ENCODE assay signal across 8 cellular contexts in genomic region chr19:18373892-18374629, GRCh38. TPM values are rescaled to one million over a fixed set of nuclear protein-coding genes. Genes with fewer than 3 reads are reported as not detected.
DNase-seq lines count a peak whose midpoint lies in the region; ATAC-seq and TF ChIP-seq lines count a peak whose summit lies in the region.

No MANE protein-coding gene starts in this region.

- peaks cover 11 to 19% (median 12%) of the 10 kb centered on the region in 3 donors for H3K4me1 Mint-ChIP-seq in naive B cell

- H3K27me3 Mint-ChIP-seq in naive B cell = peaks cover 0 to 10% (median 5%) of the 10 kb centered on the region in 3 donors

- peaks cover 14% of the 10 kb centered on the region for H3K4me1 ChIP-seq in stomach smooth muscle (ENCODE audit: control insufficient read depth, insufficient read depth, low read length)

- no peaks in the 10 kb centered on the region for H3K36me3 Mint-ChIP-seq in naive B cell

- H3K27ac ChIP-seq in AG04450 (ENCODE audit: low read depth, low read length) = peak overlapping the region; percentile 96
- peak overlapping the region; percentile 58 for H3K27ac ChIP-seq in stomach smooth muscle (ENCODE audit: low read length)

- peak overlapping the region in 2 of 6 donors; percentile 29 to 75 for H3K27ac Mint-ChIP-seq in naive B cell

- peak overlapping the region in 5 of 8 donors; percentile 2 to 84 (median 59) for H3K4me3 Mint-ChIP-seq in naive B cell

- H3K9me3 ChIP-seq in AG04450 (ENCODE audit: control insufficient read depth, insufficient read depth, low read length) (no peaks in the 10 kb centered on the region; the same call in 1 of the 2 replicates), stomach smooth muscle (ENCODE audit: control insufficient read depth in 2 of 2, low read length in 2 of 2) (no peaks in the 10 kb centered on the region)

- H3K9me3 Mint-ChIP-seq in naive B cell = no peaks in the 10 kb centered on the region

- ATAC-seq in GM18511 (IDR thresholded peaks at IDR 0.05; ENCODE audit: unreplicated experiment) (peak; percentile 88), HG03045 (IDR thresholded peaks at IDR 0.05; ENCODE audit: unreplicated experiment) (peak; percentile 66), naive B cell (ENCODE audit: low read depth in 2 of 2) (peak; percentile 50 to 52)

- POLR2A ChIA-PET in AG04450 (lab: Yijun Ruan, JAX) = interaction anchor here (1.0 to 1.1 kb wide), 2 partner anchors 10 to 12 kb away, joined by 3 to 6 read pairs; partner anchors contain the start of gene GDF15

- peak overlapping the region in 1 of 2 donors; percentile 8 for H3K9ac ChIP-seq in stomach smooth muscle (ENCODE audit: low read length in 2 of 2)

- no peaks in the 10 kb centered on the region for H3K27me3 ChIP-seq in AG04450 (ENCODE audit: control insufficient read depth, insufficient read depth, low read length)
- H3K27me3 ChIP-seq in stomach smooth muscle (ENCODE audit: control insufficient read depth in 1 of 2, insufficient read depth in 2 of 2, low read length in 2 of 2) = no peaks in the 10 kb centered on the region

- no peak overlapping the region for H3K4me3 ChIP-seq in AG04450 (ENCODE audit: low read depth, low read length)
- H3K4me3 ChIP-seq in stomach smooth muscle (ENCODE audit: low read length in 2 of 2) = no peak overlapping the region

- CTCF ChIA-PET in AG04450 (lab: Charles Lee) = no interaction called here

- TF ChIP-seq CTCF in AG04450 (IDR thresholded peaks at IDR 0.05; ENCODE audit: low read depth, low read length) = no peak

- peak; percentile 96 for DNase-seq in AG04450 (ENCODE audit: low read depth, low spot score)
- DNase-seq in NCI-H345 (lab: John Stamatoyannopoulos, UW) = peak; percentile 69
- peak; percentile 23 for DNase-seq in activated CD8-positive, alpha-beta memory T cell treated with anti-CD3 and anti-CD28 coated beads, Interleukin-2, amount 50 U/mL, for 24 hours (ENCODE audit: extremely low read depth)
- DNase-seq in fibroblast of gingiva (ENCODE audit: low read depth) = peak; percentile 94
- DNase-seq in naive B cell = no peak

- H3K36me3 ChIP-seq in stomach smooth muscle (ENCODE audit: control insufficient read depth in 2 of 2, insufficient read depth in 2 of 2, low read length in 2 of 2) = no peaks in the 10 kb centered on the region

RNA-seq across cellular contexts. Expression of gene GDF15, which starts 11.9 kb away (rescaled TPM):
- polyA plus RNA-seq in AG04450 (2011; rRNA removed) (25.0 and 35.9 TPM in 2 replicates), naive B cell (ENCODE audit: low read depth in 6 of 6) (not detected)
- polyA minus RNA-seq in AG04450 (2011; rRNA and poly(A)+ RNA removed) = 9.5 and 14.5 TPM in 2 replicates

RNA-seq across cellular contexts. Expression of gene LRRC25, which starts 23.4 kb away (rescaled TPM):
- 0.12 and 0.32 TPM in 2 replicates for polyA plus RNA-seq in AG04450 (2011; rRNA removed)
- 0.17 and 0.60 TPM in 2 replicates for polyA minus RNA-seq in AG04450 (2011; rRNA and poly(A)+ RNA removed)
- polyA plus RNA-seq in naive B cell (ENCODE audit: low read depth in 6 of 6) = 10 to 100 TPM in 4 of 6 donors, 1 to 10 TPM in 1, under 1 TPM in 1; 0.17 to 30.8 (median 17.9) TPM

RNA-seq across cellular contexts. Expression of gene PGPEP1, which starts 33.7 kb away (rescaled TPM):
- polyA plus RNA-seq in AG04450 (2011; rRNA removed) (22.0 and 29.1 TPM in 2 replicates), naive B cell (ENCODE audit: low read depth in 6 of 6) (10 to 100 TPM in 2 of 6 donors, 1 to 10 TPM in 4; 4.0 to 11.8 (median 8.0) TPM)
- 78.8 and 120 TPM in 2 replicates for polyA minus RNA-seq in AG04450 (2011; rRNA and poly(A)+ RNA removed)

RNA-seq across cellular contexts. Expression of gene SSBP4, which starts 45.1 kb away (rescaled TPM):
- polyA plus RNA-seq in AG04450 (2011; rRNA removed) (9.4 and 12.6 TPM in 2 replicates), naive B cell (ENCODE audit: low read depth in 6 of 6) (10 to 100 TPM; 54.7 to 78.0 (median 61.8) TPM)
- polyA minus RNA-seq in AG04450 (2011; rRNA and poly(A)+ RNA removed) = 18.0 and 18.5 TPM in 2 replicates

RNA-seq across cellular contexts. Expression of gene LSM4, which starts 51.2 kb away (rescaled TPM):
- polyA plus RNA-seq in AG04450 (2011; rRNA removed) = 58.6 and 69.3 TPM in 2 replicates
- polyA minus RNA-seq in AG04450 (2011; rRNA and poly(A)+ RNA removed) = 22.1 and 25.7 TPM in 2 replicates
- 100 to 1,000 TPM; 111 to 157 (median 123) TPM for polyA plus RNA-seq in naive B cell (ENCODE audit: low read depth in 6 of 6)

Comparison
In these comparisons a context has a peak if more than half of its experiments do, and no peak if none do; other contexts are left out.
1. RNA of gene GDF15, which starts 11.9 kb away (polyA plus RNA-seq): 25.0 to 35.9 TPM in AG04450; not detected in naive B cell; every median in the first group is over 10 times any median in the second.
2. Peak in every context shown above with its lines, with median percentiles within 50 percentile points of each other: ATAC-seq.